In the genomic region with DNA sequence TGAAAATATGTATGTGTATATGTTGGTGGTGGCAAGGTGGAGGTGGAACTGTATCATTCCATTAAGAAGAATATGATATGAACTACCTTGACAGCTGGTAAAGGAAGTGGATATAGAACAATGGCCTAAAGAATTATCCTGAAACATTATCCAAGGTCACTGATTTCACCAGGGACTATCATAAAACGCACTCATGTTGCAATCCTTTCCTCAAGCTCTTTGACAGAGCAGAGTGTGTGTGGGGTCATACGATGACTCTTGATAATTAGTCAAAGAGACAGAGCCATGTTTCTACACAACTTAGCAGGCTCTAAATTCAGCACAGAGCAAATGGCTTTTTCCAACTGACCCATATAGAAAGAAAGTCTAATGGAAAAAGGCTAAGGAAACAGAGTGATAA, we compare ENCODE assay signal across 29 cellular contexts.
"Had no signal": no experiment of that assay in that cellular context is flagged by ENCODE, and none has a peak within 500 bp of the region (broad histone marks: within the 10 kb centered on the region; RNA-seq: fewer than 3 reads in every experiment).

No MANE protein-coding gene starts in this region.

- DNase-seq: activated CD4-positive, alpha-beta T cell treated with anti-CD3 and anti-CD28 coated beads for 1 hour; activated CD4-positive, alpha-beta T cell treated with anti-CD3 and anti-CD28 coated beads, Interleukin-2, amount 10 ng/mL, durations not matched to agents 7 days and 5 days; activated CD4-positive, alpha-beta T cell treated with anti-CD3 and anti-CD28 coated beads, Interleukin-2, amount 50 U/mL, for 48 hours; activated CD4-positive, CD25-positive, alpha-beta regulatory T cell; activated CD8-positive, alpha-beta memory T cell treated with anti-CD3 and anti-CD28 coated beads, Interleukin-2, amount 50 U/mL, for 4 hours; activated effector memory CD4-positive, alpha-beta T cell treated with Interleukin-2 at 50 U/mL for 16 hours; activated naive CD4-positive, alpha-beta T cell treated with anti-CD3 and anti-CD28 coated beads, Interleukin-2, amount 10 ng/mL, durations not matched to agents 7 days and 5 days; activated naive CD8-positive, alpha-beta T cell treated with anti-CD3 and anti-CD28 coated beads, Interleukin-2, amount 50 U/mL, for 24 hours; activated T-cell treated with anti-CD3 and anti-CD28 coated beads for 4 hours; activated T-cell treated with anti-CD3 and anti-CD28 coated beads, Interleukin-2, amount 50 U/mL, for 48 hours; anterior cingulate cortex; caudate nucleus; cerebellar nuclear complex; Kasumi-1; KG1; MG63; NCI-H1105; NCI-H1417 treated with DMSO at 0.1 percent for 48 hours; NCI-H187 treated with DMSO at 0.1 percent for 48 hours; NCI-H2081; NCI-H2227 treated with DMSO at 0.1 percent for 48 hours; NCI-H446 treated with DMSO at 0.1 percent for 48 hours; NCI-H526; NCI-H748 treated with DMSO at 0.1 percent for 48 hours; NK-92 treated with Interleukin-12 subunit alpha and Interleukin-12 subunit beta, amount 100 ng/mL, for 24 hours; OCI-M1; Right ventricle myocardium superior; T1000; WERI-Rb-1 had no signal

- H3K27ac ChIP-seq: WERI-Rb-1 had no signal

- H3K36me3 ChIP-seq: MG63, WERI-Rb-1 had no signal

- H3K9me3 ChIP-seq: MG63 had no signal

- H3K4me3 ChIP-seq: MG63 had no signal
